ENCODE assay signal across 26 cellular contexts in the genomic region with DNA sequence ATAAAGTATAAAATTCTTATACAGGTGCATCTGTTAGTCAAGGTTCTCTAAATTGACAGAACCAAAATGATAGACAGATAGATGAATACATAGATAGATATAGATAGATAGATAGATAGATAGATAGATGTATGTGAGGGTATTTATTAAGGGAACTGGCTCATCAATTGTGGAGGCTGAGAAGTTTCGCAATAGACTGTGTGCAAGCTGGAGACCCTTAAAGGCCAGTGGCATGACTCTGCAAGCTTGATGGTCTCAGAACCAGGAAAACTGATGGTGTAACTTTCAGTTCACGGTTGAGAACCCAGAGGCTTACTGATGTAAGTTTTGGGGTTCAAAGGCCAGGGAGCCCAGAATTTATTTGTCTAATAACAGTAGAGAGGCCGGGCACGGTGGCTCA.
DNase-seq lines count a peak whose midpoint lies in the region; ATAC-seq, FAIRE-seq and TF ChIP-seq lines count a peak whose summit lies in the region.
"Had no signal": no experiment of that assay in that cellular context is flagged by ENCODE, and none has a peak within 500 bp of the region (broad histone marks: within the 10 kb centered on the region; RNA-seq: fewer than 3 reads in every experiment).

No MANE protein-coding gene starts in this region.

- H3K27ac ChIP-seq in A549, result no peak overlapping the region
- H3K27ac ChIP-seq in IMR-90 (ENCODE audit: insufficient read depth, low read length), result no peak overlapping the region
- H3K27ac ChIP-seq: BLaER1 treated with 17β-estradiol and CSF1 and Interleukin-3, amounts not matched to agents 10 nM and 100 nM; C4-2B had no signal

- no peak overlapping the region for H3K4ac ChIP-seq in IMR-90 (ENCODE audit: low read depth, low read length)

- H3K4me1 ChIP-seq in A549 (no peaks in the 10 kb centered on the region), IMR-90 (ENCODE audit: control insufficient read depth, insufficient read depth, low read length) (no peaks in the 10 kb centered on the region)
- H3K4me1 ChIP-seq: Caco-2 had no signal

- TF ChIP-seq CTCF in A549 (IDR thresholded peaks at IDR 0.05) (no peak), IMR-90 (conservative IDR thresholded peaks at IDR 0.05; ENCODE audit: low read depth, low read length) (no peak), NB4 (IDR thresholded peaks at IDR 0.05; ENCODE audit: low read depth, low read length) (no peak), bronchial epithelial cell (IDR thresholded peaks at IDR 0.05; ENCODE audit: insufficient read depth, low read length, severe bottlenecking) (no peak), foreskin fibroblast (IDR thresholded peaks at IDR 0.05; ENCODE audit: low read depth, low read length) (no peak)

- no peak overlapping the region for H3K18ac ChIP-seq in IMR-90 (ENCODE audit: low read depth, low read length)

- no peak overlapping the region for H2BK120ac ChIP-seq in IMR-90 (ENCODE audit: low read depth, low read length)

- TF ChIP-seq EP300 in A549 (IDR thresholded peaks at IDR 0.05), result no peak

- DNase-seq in A549 (ENCODE audit: low read depth in 1 of 2, low spot score in 1 of 2) (no peak), IMR-90 (no peak), NB4 (ENCODE audit: low read depth) (peak; percentile 2), bronchial epithelial cell (ENCODE audit: low read depth) (peak; percentile 3), head of caudate nucleus (no peak), foreskin fibroblast (no peak), cerebellum (ENCODE audit: low spot score) (no peak)
- DNase-seq: 8988T; AML-193; Caco-2; Calu3; CD4-positive, alpha-beta T cell; CD8-positive, alpha-beta T cell; DMS53; DMS79; DND-41; EL; GDM1 had no signal

- H3K9ac ChIP-seq in IMR-90 (ENCODE audit: low read depth, low read length), result no peak overlapping the region
- H3K9ac ChIP-seq: BLaER1 treated with 17β-estradiol and CSF1 and Interleukin-3, amounts not matched to agents 10 nM and 100 nM had no signal

- H2AK9ac ChIP-seq in IMR-90 (replicated peaks; ENCODE audit: low read depth, low read length, poor library complexity), result no peak overlapping the region

- no peaks in the 10 kb centered on the region for H3K27me3 ChIP-seq in IMR-90 (ENCODE audit: control insufficient read depth, insufficient read depth, low read length)
- no peaks in the 10 kb centered on the region for H3K27me3 ChIP-seq in bronchial epithelial cell (ENCODE audit: control insufficient read depth, insufficient read depth, low read length)
- H3K27me3 ChIP-seq: BLaER1 treated with 17β-estradiol and CSF1 and Interleukin-3, amounts not matched to agents 10 nM and 100 nM had no signal

- no peak overlapping the region for H4K91ac ChIP-seq in IMR-90 (ENCODE audit: insufficient read depth, low read depth, low read length)

- in situ Hi-C loops in IMR-90 (cut with MboI; ENCODE audit: low sequenced_read_pairs), result no loop called here

- H2AFZ ChIP-seq in IMR-90 (replicated peaks; ENCODE audit: low read length, poor library complexity), result no peak overlapping the region

- TF ChIP-seq POLR2A in A549 (IDR thresholded peaks at IDR 0.05; ENCODE audit: low read length), result no peak
- TF ChIP-seq POLR2A in IMR-90 (IDR thresholded peaks at IDR 0.05; ENCODE audit: low read depth, low read length), result no peak
- no peak for TF ChIP-seq POLR2A in NB4 (IDR thresholded peaks at IDR 0.05; ENCODE audit: extremely low read depth, insufficient read length)

- no TSS peak for BruUV-seq in IMR-90 (replicated peaks; lab: Mats Ljungman, UMichigan)

- no peaks in the 10 kb centered on the region for H3K9me1 ChIP-seq in IMR-90 (ENCODE audit: insufficient read depth, low read length)

- H3K79me1 ChIP-seq in IMR-90 (ENCODE audit: low read depth in 1 of 2, low read length in 2 of 2), result no peaks in the 10 kb centered on the region

- H4K8ac ChIP-seq in IMR-90 (ENCODE audit: low read depth in 2 of 2, low read length in 2 of 2), result no peak overlapping the region

- TF ChIP-seq RAD21 in A549 (conservative IDR thresholded peaks at IDR 0.05 in 1 of 2, IDR thresholded peaks at IDR 0.05 in 1 of 2) (no peak), IMR-90 (IDR thresholded peaks at IDR 0.05; ENCODE audit: low read length) (no peak)

- H3K9me3 ChIP-seq in A549 (no peaks in the 10 kb centered on the region), IMR-90 (ENCODE audit: control insufficient read depth, insufficient read depth, low read length) (peaks cover 3% of the 10 kb centered on the region; the same call in 1 of the 2 replicates)
- H3K9me3 ChIP-seq: Caco-2 had no signal

- H3K23ac ChIP-seq in IMR-90 (ENCODE audit: low read depth, low read length), result no peak overlapping the region

- H3K14ac ChIP-seq in IMR-90 (replicated peaks; ENCODE audit: low read depth, low read length), result no peak overlapping the region

- POLR2A ChIA-PET in A549 (lab: Yijun Ruan, JAX), result no interaction called here
- POLR2A ChIA-PET in IMR-90 (lab: Charles Lee; ENCODE audit: unreplicated experiment), result no interaction called here

- 52% methylated on average over 4 of the region's 4 CpGs for WGBS in A549 (ENCODE audit: missing lambda C conversion rate)
- no CpG with 5 or more reads among the region's 4 CpGs for WGBS in IMR-90 (ENCODE audit: extremely low coverage in 2 of 2, insufficient read length in 1 of 2), 2 experiments

- H2BK20ac ChIP-seq in IMR-90 (ENCODE audit: low read depth, low read length), result no peak overlapping the region

- no peaks in the 10 kb centered on the region for H4K20me1 ChIP-seq in IMR-90 (ENCODE audit: insufficient read depth, low read length)
- H4K20me1 ChIP-seq: BLaER1 treated with 17β-estradiol and CSF1 and Interleukin-3, amounts not matched to agents 10 nM and 100 nM had no signal

- H3K4me3 ChIP-seq in A549 (no peak overlapping the region), IMR-90 (ENCODE audit: insufficient read depth, low read depth, low read length) (no peak overlapping the region), NB4 (ENCODE audit: low read depth, low read length) (no peak overlapping the region), bronchial epithelial cell (ENCODE audit: low read depth, low read length) (no peak overlapping the region), foreskin fibroblast (ENCODE audit: low read depth in 1 of 2, low read length in 2 of 2) (no peak overlapping the region)
- H3K4me3 ChIP-seq: BLaER1 treated with 17β-estradiol and CSF1 and Interleukin-3, amounts not matched to agents 10 nM and 100 nM; GM12878 had no signal

- no peak for FAIRE-seq in A549 (lab: Jason Lieb, UNC)
- FAIRE-seq in bronchial epithelial cell (lab: Jason Lieb, UNC), result no peak
- FAIRE-seq: D721Med, GM12878, GM12892, GM18507, GM19239 had no signal

- intact Hi-C loops in IMR-90 (cut with micrococcal nuclease) (no loop called here), head of caudate nucleus (cut with DNase I) (no loop called here)

- H4K5ac ChIP-seq in IMR-90 (ENCODE audit: low read depth, low read length), result no peak overlapping the region

- ATAC-seq in A549, result no peak
- no peak for ATAC-seq in IMR-90 (ENCODE audit: low read depth)
- no peak for ATAC-seq in HG03457 (IDR thresholded peaks at IDR 0.05; ENCODE audit: unreplicated experiment)
- ATAC-seq: CD8-positive, alpha-beta T cell; GM12878 had no signal

- no peaks in the 10 kb centered on the region for H3K36me3 ChIP-seq in IMR-90 (ENCODE audit: control insufficient read depth, insufficient read depth, low read length)
- no peaks in the 10 kb centered on the region for H3K36me3 ChIP-seq in bronchial epithelial cell (ENCODE audit: control insufficient read depth, insufficient read depth, low read length)
- H3K36me3 ChIP-seq: BLaER1 treated with 17β-estradiol and CSF1 and Interleukin-3, amounts not matched to agents 10 nM and 100 nM had no signal

- CTCF ChIA-PET in A549 (lab: Yijun Ruan, JAX), result no interaction called here
- CTCF ChIA-PET in IMR-90 (lab: Yijun Ruan, JAX), result no interaction called here

- dilution Hi-C loops in IMR-90 (cut with HindIII; ENCODE audit: low sequenced_read_pairs, unreplicated experiment), result no loop called here

- no peak overlapping the region for H2BK15ac ChIP-seq in IMR-90 (ENCODE audit: low read depth, low read length)

- no peak overlapping the region for H2AK5ac ChIP-seq in IMR-90 (ENCODE audit: low read depth, low read length)

- no peak overlapping the region for H2BK5ac ChIP-seq in IMR-90 (ENCODE audit: low read depth, low read length, poor library complexity, severe bottlenecking)

- H3K56ac ChIP-seq in IMR-90 (ENCODE audit: extremely low read depth, insufficient read depth, low read length), result no peak overlapping the region

- H3K4me2 ChIP-seq in A549 (no peak overlapping the region), IMR-90 (ENCODE audit: low read depth, low read length) (no peak overlapping the region)

TF ChIP-seq in A549, 52 proteins besides CTCF, POLR2A, EP300 and RAD21:
- TF ChIP-seq CEBPB (IDR thresholded peaks at IDR 0.05), result peak; percentile 66 to 75; a peak in 3 of 4 replicates
- TF ChIP-seq, protein P1, sequence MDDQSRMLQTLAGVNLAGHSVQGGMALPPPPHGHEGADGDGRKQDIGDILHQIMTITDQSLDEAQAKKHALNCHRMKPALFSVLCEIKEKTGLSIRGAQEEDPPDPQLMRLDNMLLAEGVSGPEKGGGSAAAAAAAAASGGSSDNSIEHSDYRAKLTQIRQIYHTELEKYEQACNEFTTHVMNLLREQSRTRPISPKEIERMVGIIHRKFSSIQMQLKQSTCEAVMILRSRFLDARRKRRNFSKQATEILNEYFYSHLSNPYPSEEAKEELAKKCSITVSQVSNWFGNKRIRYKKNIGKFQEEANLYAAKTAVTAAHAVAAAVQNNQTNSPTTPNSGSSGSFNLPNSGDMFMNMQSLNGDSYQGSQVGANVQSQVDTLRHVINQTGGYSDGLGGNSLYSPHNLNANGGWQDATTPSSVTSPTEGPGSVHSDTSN (IDR thresholded peaks at IDR 0.05), result no peak
TF ChIP-seq in A549: peak in this region for 1.

TF ChIP-seq in IMR-90, 13 proteins besides CTCF, POLR2A, EP300 and RAD21:
- TF ChIP-seq CEBPB (IDR thresholded peaks at IDR 0.05; ENCODE audit: low read depth, low read length) (peak; percentile 82), FOS (IDR thresholded peaks at IDR 0.05; ENCODE audit: low read depth, low read length) (no peak)

Comparison
In these comparisons a context has a peak if more than half of its experiments do, and no peak if none do; other contexts are left out.
1. DNase-seq: peak in NB4 (single experiment) and bronchial epithelial cell (single experiment); none in A549 (0 of 2), IMR-90 (single experiment), head of caudate nucleus (0 of 42), foreskin fibroblast (0 of 2) and cerebellum (single experiment).